Comparison of ENCODE assay signal across 9 cellular contexts in the genomic region with DNA sequence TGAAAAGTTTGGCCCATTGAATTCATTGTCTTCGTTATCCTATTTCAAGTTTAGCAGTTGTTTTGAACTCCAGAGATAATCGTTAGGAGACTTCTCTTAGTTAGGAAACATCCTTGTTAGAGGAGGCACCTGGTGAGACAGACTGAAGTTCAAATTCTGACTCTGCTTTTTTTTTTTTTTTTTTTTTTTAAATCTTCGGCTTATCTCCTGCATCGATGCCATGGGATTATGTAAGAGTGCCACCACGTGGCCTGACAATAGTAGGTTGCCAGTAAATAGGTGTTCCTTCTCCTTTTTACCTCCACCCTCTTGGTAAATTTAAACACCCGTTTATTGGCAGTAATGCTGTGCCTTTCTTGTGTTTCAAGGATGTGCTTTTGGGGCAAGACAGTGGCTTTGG.
DNase-seq lines count a peak whose midpoint lies in the region; ATAC-seq and TF ChIP-seq lines count a peak whose summit lies in the region.
"Had no signal": no experiment of that assay in that cellular context is flagged by ENCODE, and none has a peak within 500 bp of the region (broad histone marks: within the 10 kb centered on the region; RNA-seq: fewer than 3 reads in every experiment).

No MANE protein-coding gene starts in this region.

- H3K9me3 ChIP-seq in Loucy (ENCODE audit: insufficient read depth, low read depth, low read length) (peaks cover 6% of the 10 kb centered on the region), lung (ENCODE audit: control insufficient read depth in 2 of 2, insufficient read depth in 1 of 2, low read length in 1 of 2) (no peaks in the 10 kb centered on the region), neuronal stem cell (replicated peaks in 1 of 2; ENCODE audit: control insufficient read depth in 2 of 2, insufficient read depth in 1 of 2, low read depth in 1 of 2, low read length in 2 of 2) (peaks cover 2 to 17% of the 10 kb centered on the region in 2 donors)

- peak; percentile 3 to 44 for DNase-seq in NCI-H524 (lab: John Stamatoyannopoulos, UW)
- DNase-seq in NCI-H524 treated with DMSO at 0.1 percent for 48 hours (lab: John Stamatoyannopoulos, UW), result no peak
- DNase-seq in activated naive CD8-positive, alpha-beta T cell treated with anti-CD3 and anti-CD28 coated beads, Interleukin-2, amount 50 U/mL, for 24 hours, result peak; percentile 14
- no peak for DNase-seq in lung (ENCODE audit: low spot score)
- DNase-seq in neuronal stem cell (ENCODE audit: low spot score), result no peak
- DNase-seq in activated T-cell treated with anti-CD3 and anti-CD28 coated beads for 4 hours, result no peak

- H2AK5ac ChIP-seq in neuronal stem cell (ENCODE audit: low read depth, low read length), result no peak overlapping the region

- H3K9ac ChIP-seq in Loucy (ENCODE audit: low read depth, low read length, poor library complexity, severe bottlenecking) (no peak overlapping the region), neuronal stem cell (ENCODE audit: low read depth, low read length, poor library complexity) (no peak overlapping the region)

- no peaks in the 10 kb centered on the region for H3K36me3 Mint-ChIP-seq in activated naive CD8-positive, alpha-beta T cell treated with anti-CD3 and anti-CD28 coated beads, Interleukin-2, amount 50 U/mL, for 24 hours (ENCODE audit: low read depth)

- H4K20me1 ChIP-seq in Loucy (ENCODE audit: insufficient read depth, low read length, poor library complexity, severe bottlenecking), result no peaks in the 10 kb centered on the region

- no peak overlapping the region for H3K4me3 ChIP-seq in Loucy (ENCODE audit: low read length, poor library complexity, severe bottlenecking)
- H3K4me3 ChIP-seq in lung, result no peak overlapping the region
- H3K4me3 ChIP-seq in neuronal stem cell (ENCODE audit: low read length in 2 of 2), result no peak overlapping the region

- H3K4me2 ChIP-seq in Loucy (ENCODE audit: low read depth, low read length, poor library complexity, severe bottlenecking), result peak overlapping the region; percentile 4
- H3K4me2 ChIP-seq in neuronal stem cell (ENCODE audit: insufficient read depth, low read length, poor library complexity, severe bottlenecking), result no peak overlapping the region

- H3K4me3 Mint-ChIP-seq in activated naive CD8-positive, alpha-beta T cell treated with anti-CD3 and anti-CD28 coated beads, Interleukin-2, amount 50 U/mL, for 24 hours, result no peak overlapping the region
- H3K4me3 Mint-ChIP-seq: T-helper 1 cell treated with Interleukin-12 subunit alpha and Interleukin-12 subunit beta and Interleukin-4 antibody, amounts not matched to agents 30 μg/mL and 1 μg/mL, for 36 hours had no signal

- H3K36me3 ChIP-seq in Loucy (ENCODE audit: insufficient read depth, low read length) (no peaks in the 10 kb centered on the region), lung (ENCODE audit: control insufficient read depth in 2 of 2, insufficient read depth in 2 of 2, low read length in 2 of 2) (no peaks in the 10 kb centered on the region), neuronal stem cell (replicated peaks in 1 of 2; ENCODE audit: control insufficient read depth in 2 of 2, insufficient read depth in 2 of 2, low read length in 2 of 2) (peaks cover 9 to 98% of the 10 kb centered on the region in 2 donors)

- H3K14ac ChIP-seq in neuronal stem cell (ENCODE audit: low read length), result no peak overlapping the region

- no peak overlapping the region for H3K18ac ChIP-seq in neuronal stem cell (ENCODE audit: low read length)

- H3K23ac ChIP-seq in neuronal stem cell (ENCODE audit: low read depth, low read length, poor library complexity), result no peak overlapping the region

- 21 to 24% methylated on average over 6 of the region's 6 CpGs for WGBS in lung, 2 donors
- WGBS in neuronal stem cell (ENCODE audit: extremely low coverage in 2 of 2, insufficient read length in 2 of 2, insufficient replicate concordance in 1 of 2), 2 donors, result no CpG with 5 or more reads among the region's 6 CpGs

- no peaks in the 10 kb centered on the region for H3K9me2 ChIP-seq in Loucy (replicated peaks; ENCODE audit: low read depth, low read length)

- no peak overlapping the region for H4K8ac ChIP-seq in neuronal stem cell (ENCODE audit: low read depth, low read length)

- peaks cover 57% of the 10 kb centered on the region for H3K4me1 ChIP-seq in Loucy (ENCODE audit: insufficient read depth, low read length, poor library complexity, severe bottlenecking)
- H3K4me1 ChIP-seq in lung (ENCODE audit: control insufficient read depth in 2 of 2, insufficient read depth in 2 of 2, low read length in 2 of 2), result peaks cover 0 to 2% of the 10 kb centered on the region in 2 donors
- H3K4me1 ChIP-seq in neuronal stem cell (ENCODE audit: control insufficient read depth in 2 of 2, insufficient read depth in 1 of 2, low read depth in 1 of 2, low read length in 2 of 2), result peaks cover 0 to 2% of the 10 kb centered on the region in 2 donors

- no peak overlapping the region for H2BK120ac ChIP-seq in neuronal stem cell (ENCODE audit: low read depth, low read length)

- H3K4ac ChIP-seq in neuronal stem cell (ENCODE audit: low read length), result no peak overlapping the region

- peaks cover 8% of the 10 kb centered on the region for H3K9me3 Mint-ChIP-seq in activated naive CD8-positive, alpha-beta T cell treated with anti-CD3 and anti-CD28 coated beads, Interleukin-2, amount 50 U/mL, for 24 hours

- peaks cover 26% of the 10 kb centered on the region for H3K27me3 Mint-ChIP-seq in activated naive CD8-positive, alpha-beta T cell treated with anti-CD3 and anti-CD28 coated beads, Interleukin-2, amount 50 U/mL, for 24 hours

- peak; percentile 71 for TF ChIP-seq CTCF in Loucy (conservative IDR thresholded peaks at IDR 0.05; ENCODE audit: low read length)
- TF ChIP-seq CTCF in lung (IDR thresholded peaks at IDR 0.05; ENCODE audit: control extremely low read depth, extremely low read depth), result peak; percentile 40

- peak overlapping the region; percentile 74; the same call in 1 of the 2 replicates for H2AFZ ChIP-seq in Loucy (ENCODE audit: low read length)
- no peak overlapping the region for H2AFZ ChIP-seq in neuronal stem cell (ENCODE audit: low read length)

- H2BK5ac ChIP-seq in neuronal stem cell (ENCODE audit: low read length), result no peak overlapping the region

- H3K27me3 ChIP-seq in Loucy (ENCODE audit: insufficient read depth, low read length, poor library complexity, severe bottlenecking), result no peaks in the 10 kb centered on the region
- no peaks in the 10 kb centered on the region for H3K27me3 ChIP-seq in lung (ENCODE audit: control insufficient read depth, insufficient read depth)
- no peaks in the 10 kb centered on the region for H3K27me3 ChIP-seq in neuronal stem cell (ENCODE audit: control insufficient read depth in 3 of 3, insufficient read depth in 3 of 3, low read depth in 1 of 3, low read length in 3 of 3)

- H3K79me2 ChIP-seq in Loucy (ENCODE audit: insufficient read depth, low read length), result no peaks in the 10 kb centered on the region

- H3F3A ChIP-seq in Loucy (ENCODE audit: low read depth), result peaks cover 5% of the 10 kb centered on the region; the same call in 1 of the 2 replicates

- no peak overlapping the region for H2BK12ac ChIP-seq in neuronal stem cell (ENCODE audit: low read length)

- H3K27ac ChIP-seq in lung (ENCODE audit: low read depth in 1 of 2, low read length in 1 of 2) (no peak overlapping the region), neuronal stem cell (replicated peaks; ENCODE audit: low read length) (no peak overlapping the region)

- no peak overlapping the region for H4K91ac ChIP-seq in neuronal stem cell (ENCODE audit: low read depth, low read length, poor library complexity)

- H2BK15ac ChIP-seq in neuronal stem cell (ENCODE audit: low read length), result no peak overlapping the region

- no peaks in the 10 kb centered on the region for H3K4me1 Mint-ChIP-seq in activated naive CD8-positive, alpha-beta T cell treated with anti-CD3 and anti-CD28 coated beads, Interleukin-2, amount 50 U/mL, for 24 hours

- H3K79me1 ChIP-seq in neuronal stem cell (ENCODE audit: low read depth, low read length), result no peaks in the 10 kb centered on the region

- no peak overlapping the region for H3K27ac Mint-ChIP-seq in activated naive CD8-positive, alpha-beta T cell treated with anti-CD3 and anti-CD28 coated beads, Interleukin-2, amount 50 U/mL, for 24 hours
- H3K27ac Mint-ChIP-seq: T-helper 1 cell treated with Interleukin-12 subunit alpha and Interleukin-12 subunit beta and Interleukin-4 antibody, amounts not matched to agents 30 μg/mL and 1 μg/mL, for 36 hours had no signal

- ATAC-seq in activated naive CD8-positive, alpha-beta T cell treated with anti-CD3 and anti-CD28 coated beads, Interleukin-2, amount 50 U/mL, for 24 hours, result no peak
- ATAC-seq in lung (ENCODE audit: insufficient read depth, low FRiP score) (no peak), HG03095 (IDR thresholded peaks at IDR 0.05; ENCODE audit: unreplicated experiment) (no peak)

Comparison
In these comparisons a context has a peak if more than half of its experiments do, and no peak if none do; other contexts are left out.
1. DNase-seq: peak in NCI-H524 (2 of 2) and activated naive CD8-positive, alpha-beta T cell treated with anti-CD3 and anti-CD28 coated beads, Interleukin-2, amount 50 U/mL, for 24 hours (single experiment); none in NCI-H524 treated with DMSO at 0.1 percent for 48 hours (single experiment), lung (single experiment), neuronal stem cell (single experiment) and activated T-cell treated with anti-CD3 and anti-CD28 coated beads for 4 hours (single experiment).